In the genomic region with DNA sequence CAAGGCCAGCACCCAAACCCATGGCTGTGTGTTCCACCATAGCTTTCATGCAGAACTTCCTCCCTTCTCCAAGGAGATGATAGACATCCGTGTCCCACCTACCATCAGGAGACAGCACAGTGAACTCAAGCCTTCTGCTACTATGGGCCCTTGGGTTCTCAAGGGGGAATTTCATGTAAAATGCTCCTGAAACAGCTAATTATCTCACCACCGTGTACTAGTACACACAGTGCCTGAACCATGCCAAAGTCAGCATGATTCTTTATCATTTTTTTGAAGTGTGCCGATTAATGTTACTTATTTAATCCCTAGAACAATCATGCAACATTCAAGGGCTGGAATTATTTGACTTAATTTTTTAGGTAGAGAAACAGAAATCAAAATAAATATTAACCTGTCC, we compare ENCODE assay signal across 12 cellular contexts. TPM values are rescaled to one million over a fixed set of nuclear protein-coding genes. Genes with fewer than 3 reads are reported as not detected.
"Had no signal": no experiment of that assay in that cellular context is flagged by ENCODE, and none has a peak within 500 bp of the region (broad histone marks: within the 10 kb centered on the region; RNA-seq: fewer than 3 reads in every experiment).

No MANE protein-coding gene starts in this region.

RNA-seq across cellular contexts. Expression of gene FCGR1A, which starts 53.9 kb away (rescaled TPM):
- total RNA-seq: activated B cell treated with CpG ODN at 0.5 μM for 24 hours; activated CD4-positive, alpha-beta memory T cell treated with anti-CD3 and anti-CD28 coated beads for 36 hours; activated CD4-positive, alpha-beta T cell treated with anti-CD3 and anti-CD28 coated beads for 36 hours; activated CD4-positive, alpha-beta T cell treated with anti-CD3 and anti-CD28 coated beads, Interleukin-2, amount 10 ng/mL, durations not matched to agents 24 days and 14 days; activated CD4-positive, alpha-beta T cell treated with anti-CD3 and anti-CD28 coated beads, Interleukin-2, amount 10 ng/mL, durations not matched to agents 7 days and 5 days; activated CD8-positive, alpha-beta memory T cell treated with anti-CD3 and anti-CD28 coated beads for 36 hours; activated CD8-positive, alpha-beta T cell treated with anti-CD3 and anti-CD28 coated beads for 36 hours; activated CD8-positive, alpha-beta T cell treated with anti-CD3 and anti-CD28 coated beads, Interleukin-2, amount 10 ng/mL, durations not matched to agents 7 days and 5 days; T-cell; T-helper 1 cell treated with Interleukin-12 subunit alpha and Interleukin-12 subunit beta and Interleukin-4 antibody, amounts not matched to agents 30 ng/mL and 1 ng/mL, for 36 hours; T-helper 2 cell treated with Interferon-gamma antibody and Interleukin-4, amounts not matched to agents 100 ng/mL and 5 ng/mL, for 36 hours; WTC11 had no signal
